11 cellular contexts compared by ENCODE assay signal in genomic region chr1:205450448-205450847, GRCh38. TPM values are rescaled to one million over a fixed set of nuclear protein-coding genes. Genes with fewer than 3 reads are reported as not detected.
A peak's percentile ranks its signal among the peaks of the same experiment; 100 is the strongest.
DNase-seq lines count a peak whose midpoint lies in the region; ATAC-seq, FAIRE-seq and TF ChIP-seq lines count a peak whose summit lies in the region.
"Had no signal": no experiment of that assay in that cellular context is flagged by ENCODE, and none has a peak within 500 bp of the region (broad histone marks: within the 10 kb centered on the region; RNA-seq: fewer than 3 reads in every experiment).

No MANE protein-coding gene starts in this region.

- no peaks in the 10 kb centered on the region for H3K9me3 Mint-ChIP-seq in stimulated activated naive CD8-positive, alpha-beta T cell treated with anti-CD3 and anti-CD28 coated beads, Interleukin-15, amount 100 ng/mL, for 72 hours
- H3K9me3 Mint-ChIP-seq: activated T-helper 2 cell treated with anti-CD3 and anti-CD28 coated beads, Interferon-gamma antibody, Interleukin-2, Interleukin-4, amounts not matched to agents 10 μg/mL and 5 μg/mL and 100 μg/mL, durations not matched to agents 14 hours and 24 hours and 36 hours had no signal

- H3K4me1 Mint-ChIP-seq in stimulated activated naive CD8-positive, alpha-beta T cell treated with anti-CD3 and anti-CD28 coated beads, Interleukin-15, amount 100 ng/mL, for 72 hours = peaks cover 9% of the 10 kb centered on the region

- ATAC-seq in stimulated activated naive CD8-positive, alpha-beta T cell treated with anti-CD3 and anti-CD28 coated beads, Interleukin-15, amount 100 ng/mL, for 72 hours = peak; percentile 2
- no peak for ATAC-seq in stimulated activated naive CD8-positive, alpha-beta T cell treated with anti-CD3 and anti-CD28 coated beads, Interleukin-15, Interleukin-2, amounts not matched to agents 100 U/mL and 50 U/mL, for 24 hours
- peak; percentile 1 for ATAC-seq in foreskin keratinocyte
- ATAC-seq: psoas muscle had no signal

- H3K27ac ChIP-seq in foreskin keratinocyte = peak overlapping the region; percentile 94
- H3K27ac ChIP-seq: psoas muscle had no signal

- peaks cover 10% of the 10 kb centered on the region for H3K27me3 ChIP-seq in foreskin keratinocyte

- H3K27ac Mint-ChIP-seq in stimulated activated naive CD8-positive, alpha-beta T cell treated with anti-CD3 and anti-CD28 coated beads, Interleukin-15, amount 100 ng/mL, for 72 hours = no peak overlapping the region
- H3K27ac Mint-ChIP-seq: activated T-helper 2 cell treated with anti-CD3 and anti-CD28 coated beads, Interferon-gamma antibody, Interleukin-2, Interleukin-4, amounts not matched to agents 10 μg/mL and 5 μg/mL and 100 μg/mL, durations not matched to agents 14 hours and 24 hours and 36 hours had no signal

- peak; percentile 78 for FAIRE-seq in urothelium cell line (lab: Jason Lieb, UNC)

- no peak for TF ChIP-seq CTCF in foreskin keratinocyte (conservative IDR thresholded peaks at IDR 0.05)

- peaks cover 50% of the 10 kb centered on the region for H3K27me3 Mint-ChIP-seq in stimulated activated naive CD8-positive, alpha-beta T cell treated with anti-CD3 and anti-CD28 coated beads, Interleukin-15, amount 100 ng/mL, for 72 hours

- H3K4me1 ChIP-seq in foreskin keratinocyte = peaks cover 32% of the 10 kb centered on the region

- no peak for DNase-seq in stimulated activated naive CD8-positive, alpha-beta T cell treated with anti-CD3 and anti-CD28 coated beads, Interleukin-15, amount 100 ng/mL, for 72 hours
- no peak for DNase-seq in stimulated activated naive CD8-positive, alpha-beta T cell treated with anti-CD3 and anti-CD28 coated beads, Interleukin-15, Interleukin-2, amounts not matched to agents 100 U/mL and 50 U/mL, for 24 hours
- DNase-seq in foreskin keratinocyte = peak; percentile 41 to 63
- DNase-seq in urothelium cell line (ENCODE audit: low spot score) = peak; percentile 66
- no peak for DNase-seq in effector CD4-positive, alpha-beta T cell
- DNase-seq in iPS-NIHi11 (ENCODE audit: low spot score) = no peak
- DNase-seq: central memory CD4-positive, alpha-beta T cell; NCI-H2029 treated with DMSO at 0.1 percent for 48 hours; psoas muscle had no signal

- no peak overlapping the region for H3K4me3 Mint-ChIP-seq in stimulated activated naive CD8-positive, alpha-beta T cell treated with anti-CD3 and anti-CD28 coated beads, Interleukin-15, amount 100 ng/mL, for 72 hours

RNA-seq across cellular contexts. Expression of gene BLACAT1, which starts 5.4 kb away (rescaled TPM):
- 1.7 and 2.4 TPM in 2 replicates for total RNA-seq in foreskin keratinocyte
- 0.82 and 1.0 TPM in 2 replicates for polyA plus RNA-seq in foreskin keratinocyte
- total RNA-seq: activated T-helper 2 cell treated with anti-CD3 and anti-CD28 coated beads, Interferon-gamma antibody, Interleukin-2, Interleukin-4, amounts not matched to agents 10 μg/mL and 5 μg/mL and 100 μg/mL, durations not matched to agents 14 hours and 24 hours and 36 hours; liver; psoas muscle had no signal
- polyA plus RNA-seq: liver, psoas muscle had no signal

RNA-seq across cellular contexts. Expression of gene LEMD1, which starts 28.6 kb away (rescaled TPM):
- total RNA-seq in foreskin keratinocyte = 1.8 and 2.8 TPM in 2 replicates
- polyA plus RNA-seq in foreskin keratinocyte = 0.68 and 0.69 TPM in 2 replicates
- total RNA-seq: activated T-helper 2 cell treated with anti-CD3 and anti-CD28 coated beads, Interferon-gamma antibody, Interleukin-2, Interleukin-4, amounts not matched to agents 10 μg/mL and 5 μg/mL and 100 μg/mL, durations not matched to agents 14 hours and 24 hours and 36 hours; liver; psoas muscle had no signal
- polyA plus RNA-seq: liver, psoas muscle had no signal

RNA-seq across cellular contexts. Expression of gene CDK18, which starts 54.0 kb away (rescaled TPM):
- total RNA-seq in foreskin keratinocyte = 13.5 and 14.2 TPM in 2 replicates
- 13.4 and 13.7 TPM in 2 replicates for polyA plus RNA-seq in foreskin keratinocyte

Comparison
In these comparisons a context has a peak if more than half of its experiments do, and no peak if none do; other contexts are left out.
1. DNase-seq: peak in foreskin keratinocyte (2 of 2) and urothelium cell line (single experiment); none in stimulated activated naive CD8-positive, alpha-beta T cell treated with anti-CD3 and anti-CD28 coated beads, Interleukin-15, amount 100 ng/mL, for 72 hours (0 of 2), stimulated activated naive CD8-positive, alpha-beta T cell treated with anti-CD3 and anti-CD28 coated beads, Interleukin-15, Interleukin-2, amounts not matched to agents 100 U/mL and 50 U/mL, for 24 hours (single experiment), effector CD4-positive, alpha-beta T cell (single experiment) and iPS-NIHi11 (single experiment).